ENCODE assay signal across 8 cellular contexts in the genomic region with DNA sequence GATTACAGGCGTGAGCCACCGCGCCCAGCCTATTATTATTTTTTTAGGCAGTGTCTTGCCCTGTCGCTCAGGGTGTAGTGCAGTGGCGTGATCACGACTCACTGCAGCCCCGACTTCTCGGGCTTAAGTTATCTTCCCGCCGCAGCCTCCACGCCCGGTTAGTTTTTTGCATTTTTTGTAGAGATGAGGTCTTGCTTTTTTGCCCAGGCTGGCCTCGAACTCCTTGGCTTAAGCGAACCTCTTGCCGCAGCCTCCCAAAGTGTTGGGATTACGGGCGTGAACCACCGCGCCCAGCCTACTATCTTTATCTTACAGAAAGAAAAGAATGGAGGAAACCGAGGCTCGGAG. TPM values are rescaled to one million over a fixed set of nuclear protein-coding genes. Genes with fewer than 3 reads are reported as not detected.
DNase-seq lines count a peak whose midpoint lies in the region; TF ChIP-seq lines count a peak whose summit lies in the region.

No MANE protein-coding gene starts in this region.

- TF ChIP-seq POLR2A in NB4 (IDR thresholded peaks at IDR 0.05; ENCODE audit: extremely low read depth, insufficient read length): no peak

- H3K4me1 ChIP-seq in Caco-2: peaks cover 8% of the 10 kb centered on the region
- no peaks in the 10 kb centered on the region for H3K4me1 ChIP-seq in ectodermal cell (ENCODE audit: control insufficient read depth, insufficient read depth, low read length)
- H3K4me1 ChIP-seq in neuron (ENCODE audit: insufficient read depth, low read length): peaks cover 18% of the 10 kb centered on the region

- peak overlapping the region; percentile 85 for H3K27ac ChIP-seq in ectodermal cell (ENCODE audit: insufficient read depth, low read depth, low read length, poor library complexity, severe bottlenecking)

- peak overlapping the region; percentile 97 for H3K4me3 Mint-ChIP-seq in Caco-2 (ENCODE audit: unreplicated experiment)

- H3K9me3 Mint-ChIP-seq in Caco-2 (ENCODE audit: unreplicated experiment): no peaks in the 10 kb centered on the region

- H3K36me3 Mint-ChIP-seq in Caco-2 (ENCODE audit: insufficient read depth, unreplicated experiment): peaks cover 28% of the 10 kb centered on the region

- H2AFZ ChIP-seq in neuron (ENCODE audit: low read depth, low read length): peak overlapping the region; percentile 77

- H3K4me3 ChIP-seq in Caco-2 (ENCODE audit: low read depth, low read length) (peak overlapping the region; percentile 95), NB4 (ENCODE audit: low read depth, low read length) (peak overlapping the region; percentile 86), ectodermal cell (ENCODE audit: insufficient read depth, low read depth, low read length) (peak overlapping the region; percentile 97), neuron (ENCODE audit: low read length) (peak overlapping the region; percentile 98)

- no peaks in the 10 kb centered on the region for H3K4me1 Mint-ChIP-seq in Caco-2 (ENCODE audit: low read depth, unreplicated experiment)

- BruUV-seq in Caco-2 (replicated peaks; lab: Mats Ljungman, UMichigan): TSS peak; percentile 88

- intact Hi-C loops in Caco-2 (cut with micrococcal nuclease; ENCODE audit: unreplicated experiment) (loop anchor here (1.0 kb wide), 1 partner anchor 9 kb away; the partner anchor contains the start of gene RPL6), posterior cingulate gyrus (cut with DNase I) (no loop called here)

- no peaks in the 10 kb centered on the region for H3K27me3 Mint-ChIP-seq in Caco-2 (ENCODE audit: insufficient read depth, unreplicated experiment)

- H3K27ac Mint-ChIP-seq in Caco-2 (ENCODE audit: unreplicated experiment): peak overlapping the region; percentile 97

- POLR2A ChIA-PET in Caco-2 (lab: Charles Lee): interaction anchor here (0.6 kb wide), 1 partner anchor 442 kb away, joined by 3 read pairs; no protein-coding TSS in a partner anchor

- no peak for TF ChIP-seq CTCF in Caco-2 (IDR thresholded peaks at IDR 0.05; ENCODE audit: insufficient read depth in 1 of 2, low read depth in 1 of 2, low read length in 1 of 2, severe bottlenecking in 1 of 2, unreplicated experiment in 1 of 2)
- TF ChIP-seq CTCF in NB4 (IDR thresholded peaks at IDR 0.05; ENCODE audit: low read depth, low read length): no peak

- CTCF ChIA-PET in Caco-2 (lab: Charles Lee): no interaction called here

- 15 to 16% methylated on average over 21 of the region's 21 CpGs for WGBS in ectodermal cell, 2 experiments

- H3K36me3 ChIP-seq in Caco-2 (ENCODE audit: control insufficient read depth, insufficient read depth, low read length): no peaks in the 10 kb centered on the region
- no peaks in the 10 kb centered on the region for H3K36me3 ChIP-seq in ectodermal cell (ENCODE audit: control insufficient read depth, insufficient read depth, low read length)
- no peaks in the 10 kb centered on the region for H3K36me3 ChIP-seq in neuron (ENCODE audit: insufficient read depth, low read length)

- no peaks in the 10 kb centered on the region for H3K9me3 ChIP-seq in Caco-2
- no peaks in the 10 kb centered on the region for H3K9me3 ChIP-seq in ectodermal cell (ENCODE audit: control insufficient read depth, low read length)
- no peaks in the 10 kb centered on the region for H3K9me3 ChIP-seq in neuron (ENCODE audit: low read length)

- no peak for DNase-seq in Caco-2
- DNase-seq in NB4 (ENCODE audit: low read depth): no peak
- DNase-seq in posterior cingulate gyrus: no peak
- DNase-seq in NK-92 (lab: John Stamatoyannopoulos, UW; ENCODE audit: unreplicated experiment): no peak
- DNase-seq in stimulated activated naive CD4-positive, alpha-beta T cell treated with Interleukin-2 at 50 U/mL for 16 hours (lab: John Stamatoyannopoulos, UW): no peak
- no peak for DNase-seq in hippocampal formation (lab: John Stamatoyannopoulos, UW)

- H3K27me3 ChIP-seq in Caco-2 (replicated peaks; ENCODE audit: control insufficient read depth, insufficient read depth, low read length): no peaks in the 10 kb centered on the region
- H3K27me3 ChIP-seq in ectodermal cell (ENCODE audit: control insufficient read depth, insufficient read depth, low read length, poor library complexity, severe bottlenecking): no peaks in the 10 kb centered on the region
- no peaks in the 10 kb centered on the region for H3K27me3 ChIP-seq in neuron (ENCODE audit: insufficient read depth, low read length)

RNA-seq across cellular contexts. Expression of gene PTPN11, which starts 0.5 kb away (rescaled TPM):
- total RNA-seq in Caco-2 (2022): 152 and 153 TPM in 2 replicates
- 83.6 TPM for polyA plus RNA-seq in ectodermal cell (2013, experiment 1 of 4)
- polyA plus RNA-seq in ectodermal cell (2013, experiment 2 of 4): 76.9 TPM
- polyA plus RNA-seq in ectodermal cell (2013, experiment 3 of 4): 48.5 TPM
- polyA plus RNA-seq in ectodermal cell (2013, experiment 4 of 4): 53.6 TPM

RNA-seq across cellular contexts. Expression of gene RPL6, which starts 8.8 kb away (rescaled TPM):
- 1,460 and 1,533 TPM in 2 replicates for total RNA-seq in Caco-2 (2022)
- 2,738 TPM for polyA plus RNA-seq in ectodermal cell (2013, experiment 1 of 4)
- polyA plus RNA-seq in ectodermal cell (2013, experiment 2 of 4): 2,531 TPM
- 2,489 TPM for polyA plus RNA-seq in ectodermal cell (2013, experiment 3 of 4)
- 2,764 TPM for polyA plus RNA-seq in ectodermal cell (2013, experiment 4 of 4)

RNA-seq across cellular contexts. Expression of gene HECTD4, which starts 36.0 kb away (rescaled TPM):
- total RNA-seq in Caco-2 (2022): 54.5 and 60.9 TPM in 2 replicates
- 20.0 TPM for polyA plus RNA-seq in ectodermal cell (2013, experiment 1 of 4)
- polyA plus RNA-seq in ectodermal cell (2013, experiment 2 of 4): 21.5 TPM
- 16.8 TPM for polyA plus RNA-seq in ectodermal cell (2013, experiment 3 of 4)
- 21.8 TPM for polyA plus RNA-seq in ectodermal cell (2013, experiment 4 of 4)
